In the genomic region with DNA sequence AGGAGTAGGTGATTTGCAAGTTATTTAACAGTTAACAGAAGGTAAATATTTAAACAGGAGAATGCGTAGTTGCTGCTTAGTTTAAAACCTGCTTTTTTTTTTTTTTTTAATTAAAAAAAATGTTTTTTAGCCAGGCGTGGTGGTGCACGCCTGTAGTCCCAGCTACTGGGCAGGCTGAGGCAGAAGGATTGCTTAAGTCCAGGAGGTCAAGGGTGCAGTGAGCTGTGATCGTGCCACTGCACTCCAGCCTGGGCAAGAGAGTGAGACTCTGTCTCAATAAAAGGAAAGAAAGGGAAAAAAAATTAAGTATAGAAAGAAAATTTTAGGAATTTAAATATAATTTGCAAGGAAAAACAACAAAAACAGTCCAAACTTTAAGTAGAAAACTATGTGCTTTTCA, we compare ENCODE assay signal across 34 cellular contexts.
"Had no signal": no experiment of that assay in that cellular context is flagged by ENCODE, and none has a peak within 500 bp of the region (broad histone marks: within the 10 kb centered on the region; RNA-seq: fewer than 3 reads in every experiment).

No MANE protein-coding gene starts in this region.

- H3K4me3 ChIP-seq: adrenal gland, ascending aorta, body of pancreas, breast epithelium, cardiac muscle cell had no signal

- H3K27ac ChIP-seq: adrenal gland, ascending aorta, body of pancreas, brain microvascular endothelial cell, breast epithelium, cardiac muscle cell had no signal

- FAIRE-seq: astrocyte, bronchial epithelial cell had no signal

- DNase-seq: activated effector memory CD4-positive, alpha-beta T cell treated with anti-CD3 and anti-CD28 coated beads, Interleukin-2, amount 50 U/mL, for 16 hours; activated effector memory CD4-positive, alpha-beta T cell treated with Interleukin-2 at 50 U/mL for 16 hours; activated gamma-delta T cell; activated gamma-delta T cell treated with Interleukin-2 at 50 U/mL for 16 hours; activated naive CD4-positive, alpha-beta T cell; activated naive CD4-positive, alpha-beta T cell treated with anti-CD3 and anti-CD28 coated beads for 36 hours; activated naive CD4-positive, alpha-beta T cell treated with anti-CD3 and anti-CD28 coated beads, Interleukin-2, amount 10 ng/mL, durations not matched to agents 7 days and 5 days; activated naive CD4-positive, alpha-beta T cell treated with anti-CD3 and anti-CD28 coated beads, Interleukin-2, amount 50 U/mL, for 16 hours; activated naive CD4-positive, alpha-beta T cell treated with Interleukin-2 at 50 U/mL for 16 hours; activated naive CD8-positive, alpha-beta T cell treated with anti-CD3 and anti-CD28 coated beads for 36 hours; activated naive CD8-positive, alpha-beta T cell treated with anti-CD3 and anti-CD28 coated beads, Interleukin-2, amount 10 ng/mL, durations not matched to agents 7 days and 5 days; activated naive CD8-positive, alpha-beta T cell treated with anti-CD3 and anti-CD28 coated beads, Interleukin-2, amount 50 U/mL, for 24 hours; activated T-cell treated with anti-CD3 and anti-CD28 coated beads, Interleukin-2, amount 50 U/mL, for 1 hour; activated T-cell treated with anti-CD3 and anti-CD28 coated beads, Interleukin-2, amount 50 U/mL, for 24 hours; activated T-cell treated with anti-CD3 and anti-CD28 coated beads, Interleukin-2, amount 50 U/mL, for 4 hours; activated T-cell treated with anti-CD3 and anti-CD28 coated beads, Interleukin-2, amount 50 U/mL, for 48 hours; activated T-cell treated with anti-CD3 and anti-CD28 coated beads, Interleukin-2, amount 50 U/mL, for 72 hours; adrenal gland; amniotic stem cell; amygdala; anterior cingulate cortex; aorta; body of pancreas; brain microvascular endothelial cell; caudate nucleus; central memory CD4-positive, alpha-beta T cell; cerebellar nuclear complex had no signal

- ATAC-seq: activated naive CD4-positive, alpha-beta T cell treated with anti-CD3 and anti-CD28 coated beads, Interleukin-2, amount 50 U/mL, for 72 hours; activated naive CD8-positive, alpha-beta T cell treated with anti-CD3 and anti-CD28 coated beads, Interleukin-2, amount 50 U/mL, for 24 hours; activated T-cell treated with anti-CD3 and anti-CD28 coated beads, Interleukin-2, amount 50 U/mL, for 4 hours; activated T-cell treated with anti-CD3 and anti-CD28 coated beads, Interleukin-2, amount 50 U/mL, for 72 hours; activated T-helper 17 cell treated with anti-CD3 and anti-CD28 coated beads, Interleukin-2, amount 50 U/mL, for 72 hours; body of pancreas had no signal

- H3K36me3 ChIP-seq: adrenal gland, ascending aorta, brain microvascular endothelial cell, breast epithelium, cardiac muscle cell had no signal

- H3K9me3 ChIP-seq: adrenal gland, ascending aorta, body of pancreas, breast epithelium had no signal

- H3K27me3 ChIP-seq: adrenal gland, ascending aorta, body of pancreas, brain microvascular endothelial cell, breast epithelium, cardiac muscle cell had no signal

- H3K4me1 ChIP-seq: adrenal gland, ascending aorta, body of pancreas, breast epithelium had no signal
